Comparison of ENCODE assay signal across 28 cellular contexts in the genomic region with DNA sequence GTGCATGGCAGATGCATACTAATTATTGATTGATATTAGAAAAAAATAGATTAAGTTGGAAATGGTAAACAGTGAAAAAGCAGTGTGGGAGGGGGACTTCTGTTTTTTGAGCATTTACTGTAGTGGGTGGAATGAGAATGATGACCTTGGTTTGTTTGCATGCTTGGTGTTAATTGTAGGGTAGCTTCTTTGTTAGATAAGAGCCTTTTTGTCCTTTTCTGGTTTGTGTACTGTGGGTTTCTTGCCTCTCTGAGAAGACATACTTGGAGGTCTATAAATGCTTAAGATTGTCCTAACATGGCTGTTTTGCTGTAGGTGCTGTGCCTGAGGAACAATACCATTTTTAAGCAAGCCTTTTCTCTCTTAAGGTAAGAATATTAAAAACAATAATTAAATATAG. TPM values are rescaled to one million over a fixed set of nuclear protein-coding genes. Genes with fewer than 3 reads are reported as not detected.
"Had no signal": no experiment of that assay in that cellular context is flagged by ENCODE, and none has a peak within 500 bp of the region (broad histone marks: within the 10 kb centered on the region; RNA-seq: fewer than 3 reads in every experiment).

No MANE protein-coding gene starts in this region.

- H3K4me3 Mint-ChIP-seq: activated T-cell treated with anti-CD3 and anti-CD28 coated beads, Interleukin-2, amount 50 U/mL, for 72 hours; natural killer cell treated with Interleukin-12 subunit alpha and Interleukin-12 subunit beta and Interleukin-15 and Interleukin-18, amount 100 ng/mL, for 72 hours; T-helper 1 cell treated with Interleukin-12 subunit alpha and Interleukin-12 subunit beta and Interleukin-4 antibody, amounts not matched to agents 30 μg/mL and 1 μg/mL, for 36 hours had no signal

- H3K9me3 Mint-ChIP-seq: activated T-cell treated with anti-CD3 and anti-CD28 coated beads, Interleukin-2, amount 50 U/mL, for 72 hours; natural killer cell treated with Interleukin-12 subunit alpha and Interleukin-12 subunit beta and Interleukin-15 and Interleukin-18, amount 100 ng/mL, for 72 hours; T-helper 1 cell treated with Interleukin-12 subunit alpha and Interleukin-12 subunit beta and Interleukin-4 antibody, amounts not matched to agents 30 μg/mL and 1 μg/mL, for 36 hours had no signal

- H3K27ac ChIP-seq: ascending aorta, brain microvascular endothelial cell, dorsolateral prefrontal cortex, esophagus squamous epithelium, gastroesophageal sphincter, left ventricle myocardium inferior, neutrophil, ovary, prostate gland, spleen, thoracic aorta, upper lobe of left lung had no signal

- ATAC-seq: activated T-cell treated with anti-CD3 and anti-CD28 coated beads, Interleukin-2, amount 50 U/mL, for 72 hours; gastroesophageal sphincter; natural killer cell treated with Interleukin-12 subunit alpha and Interleukin-12 subunit beta and Interleukin-15 and Interleukin-18, amount 100 ng/mL, for 72 hours had no signal

- H3K36me3 ChIP-seq: brain microvascular endothelial cell, ovary, prostate gland, thoracic aorta had no signal

- H3K27me3 ChIP-seq: ascending aorta, brain microvascular endothelial cell, dorsolateral prefrontal cortex, esophagus squamous epithelium, gastroesophageal sphincter, neutrophil, ovary, spleen, upper lobe of left lung had no signal

- H3K4me1 ChIP-seq: ascending aorta, esophagus squamous epithelium, prostate gland, spleen, upper lobe of left lung had no signal

- DNase-seq: activated CD4-positive, alpha-beta T cell treated with anti-CD3 and anti-CD28 coated beads for 4 hours; activated CD4-positive, alpha-beta T cell treated with anti-CD3 and anti-CD28 coated beads, Interleukin-2, amount 50 U/mL, for 48 hours; activated CD4-positive, CD25-positive, alpha-beta regulatory T cell; activated effector memory CD4-positive, alpha-beta T cell treated with Interleukin-2 at 50 U/mL for 16 hours; activated naive CD4-positive, alpha-beta T cell treated with anti-CD3 and anti-CD28 coated beads, Interleukin-2, amount 50 U/mL, for 16 hours; activated T-cell treated with anti-CD3 and anti-CD28 coated beads, Interleukin-2, amount 50 U/mL, for 72 hours; brain microvascular endothelial cell; caudate nucleus; dorsolateral prefrontal cortex; esophagus squamous epithelium; head of caudate nucleus; hypothalamus; left ventricle myocardium inferior; mammary epithelial cell; midbrain; ovary; spleen; stimulated activated CD4-positive, alpha-beta T cell treated with anti-CD3 and anti-CD28 coated beads, Interleukin-4, amount 100 ng/mL, for 24 hours; stimulated activated naive CD4-positive, alpha-beta T cell treated with Interleukin-2 at 50 U/mL for 16 hours; T1000; upper lobe of left lung had no signal

- H3K9me3 ChIP-seq: ascending aorta, esophagus squamous epithelium, gastroesophageal sphincter, left ventricle myocardium inferior, neutrophil, ovary, prostate gland, spleen, thoracic aorta, upper lobe of left lung had no signal

- H3K4me3 ChIP-seq: ascending aorta, dorsolateral prefrontal cortex, esophagus squamous epithelium, gastroesophageal sphincter, left ventricle myocardium inferior, ovary, prostate gland, spleen, thoracic aorta, upper lobe of left lung had no signal

- H3K27me3 Mint-ChIP-seq: natural killer cell treated with Interleukin-12 subunit alpha and Interleukin-12 subunit beta and Interleukin-15 and Interleukin-18, amount 100 ng/mL, for 72 hours had no signal

- H3K27ac Mint-ChIP-seq: activated T-cell treated with anti-CD3 and anti-CD28 coated beads, Interleukin-2, amount 50 U/mL, for 72 hours; natural killer cell treated with Interleukin-12 subunit alpha and Interleukin-12 subunit beta and Interleukin-15 and Interleukin-18, amount 100 ng/mL, for 72 hours; T-helper 1 cell treated with Interleukin-12 subunit alpha and Interleukin-12 subunit beta and Interleukin-4 antibody, amounts not matched to agents 30 μg/mL and 1 μg/mL, for 36 hours had no signal

RNA-seq across cellular contexts. Expression of a gene that starts 17.0 kb away (rescaled TPM):
- total RNA-seq: ascending aorta had no signal
